In the genomic region with DNA sequence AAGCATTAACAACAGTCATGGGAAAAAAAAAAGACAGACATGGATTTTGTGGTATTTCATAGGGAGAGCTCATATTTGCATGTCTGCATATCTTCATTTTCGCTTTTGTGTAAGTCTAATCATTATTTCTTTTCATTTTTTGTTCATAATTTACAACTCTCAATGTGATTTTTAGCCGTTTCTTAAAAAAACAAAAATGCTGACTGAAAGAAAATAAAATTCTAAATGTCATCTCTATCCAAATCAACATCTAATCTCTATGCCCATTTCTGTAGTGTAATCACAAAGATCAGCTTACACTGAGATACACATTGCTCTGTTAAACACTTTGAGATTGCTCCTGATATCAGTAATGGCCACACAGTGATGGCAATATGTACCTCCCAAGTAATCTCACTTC, we compare ENCODE assay signal across 10 cellular contexts. TPM values are rescaled to one million over a fixed set of nuclear protein-coding genes. Genes with fewer than 3 reads are reported as not detected.
"Had no signal": no experiment of that assay in that cellular context is flagged by ENCODE, and none has a peak within 500 bp of the region (broad histone marks: within the 10 kb centered on the region; RNA-seq: fewer than 3 reads in every experiment).

No MANE protein-coding gene starts in this region.

- H3K4me3 ChIP-seq: GM23248, HAP-1 had no signal

- H3K4me1 ChIP-seq: HAP-1 had no signal

- H3K36me3 ChIP-seq: HAP-1 had no signal

- H3K27ac ChIP-seq: GM23248, HL-60, KMS-11 had no signal

- H3K9me3 ChIP-seq: HAP-1 had no signal

- H2AFZ ChIP-seq: GM23248 had no signal

- H3K9ac ChIP-seq: GM23248, KMS-11 had no signal

- H3K4me2 ChIP-seq: KMS-11 had no signal

- DNase-seq: GM23248, GOT3, H7, HFFc6, KBM-7 had no signal

- ATAC-seq: HCT116 had no signal

RNA-seq across cellular contexts. Expression of gene CHRM2, which starts 29.2 kb away (rescaled TPM):
- total RNA-seq: H7, HT1080 had no signal
